ENCODE assay signal across 33 cellular contexts in the genomic region with DNA sequence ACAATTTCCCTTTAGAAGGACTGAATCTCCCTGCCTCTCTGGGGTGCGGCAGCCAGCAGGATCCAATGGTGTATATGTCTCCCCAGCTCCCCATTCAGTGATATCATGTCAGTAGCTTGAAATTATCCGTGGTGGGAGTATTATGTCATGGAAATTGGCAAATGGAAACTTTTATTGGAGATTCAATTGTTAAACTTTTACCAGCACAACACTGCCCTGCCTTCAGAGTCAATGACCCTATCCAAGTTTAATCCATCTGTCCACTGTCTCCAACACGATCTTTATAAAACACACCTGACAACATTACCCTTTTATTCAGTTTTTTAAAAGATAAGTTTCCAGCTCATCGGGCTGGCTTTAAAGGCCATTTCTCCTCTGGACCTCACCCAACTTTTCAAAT. TPM values are rescaled to one million over a fixed set of nuclear protein-coding genes. Genes with fewer than 3 reads are reported as not detected.
"Had no signal": no experiment of that assay in that cellular context is flagged by ENCODE, and none has a peak within 500 bp of the region (broad histone marks: within the 10 kb centered on the region; RNA-seq: fewer than 3 reads in every experiment).

No MANE protein-coding gene starts in this region.

- H3K36me3 ChIP-seq: cardiac muscle cell, colonic mucosa, esophagus muscularis mucosa, heart right ventricle, prostate gland, spleen, tibial artery had no signal

- H3K27ac Mint-ChIP-seq: immature natural killer cell; mesothelial cell of epicardium; naive B cell; natural killer cell treated with Interleukin-12 subunit alpha and Interleukin-12 subunit beta and Interleukin-15 and Interleukin-18, amount 100 ng/mL, for 72 hours; stimulated activated naive B cell treated with anti-CD40 and anti-IgM and Interleukin-4, amounts not matched to agents 10 μg/mL and 1 μg/mL and 100 μg/mL, for 72 hours; type B pancreatic cell had no signal

- H3K4me3 ChIP-seq: cardiac muscle cell, colonic mucosa, esophagus muscularis mucosa, heart right ventricle, mucosa of descending colon, prostate gland, skin epidermis, spleen, testis, tibial artery had no signal

- H3K4me1 ChIP-seq: colonic mucosa, testis, tibial artery had no signal

- H3K9me3 Mint-ChIP-seq: central memory CD8-positive, alpha-beta T cell; immature natural killer cell; mesothelial cell of epicardium; naive B cell; natural killer cell treated with Interleukin-12 subunit alpha and Interleukin-12 subunit beta and Interleukin-15 and Interleukin-18, amount 100 ng/mL, for 72 hours; neural crest cell; stimulated activated naive B cell treated with anti-CD40 and anti-IgM and Interleukin-4, amounts not matched to agents 10 μg/mL and 1 μg/mL and 100 μg/mL, for 72 hours; type B pancreatic cell had no signal

- FAIRE-seq: keratinocyte had no signal

- ATAC-seq: heart right ventricle; mucosa of descending colon; natural killer cell treated with Interleukin-12 subunit alpha and Interleukin-12 subunit beta and Interleukin-15 and Interleukin-18, amount 100 ng/mL, for 72 hours; right cardiac atrium; stimulated activated naive B cell treated with anti-CD40 and anti-IgM and Interleukin-4, amounts not matched to agents 10 μg/mL and 1 μg/mL and 100 μg/mL, for 72 hours had no signal

- H3K27me3 ChIP-seq: cardiac muscle cell, colonic mucosa, testis, tibial artery had no signal

- H3K9me3 ChIP-seq: colonic mucosa, esophagus muscularis mucosa, heart right ventricle, mucosa of descending colon, prostate gland, spleen, testis, tibial artery had no signal

- H3K36me3 Mint-ChIP-seq: immature natural killer cell; mesothelial cell of epicardium; naive B cell; stimulated activated naive B cell treated with anti-CD40 and anti-IgM and Interleukin-4, amounts not matched to agents 10 μg/mL and 1 μg/mL and 100 μg/mL, for 72 hours; type B pancreatic cell had no signal

- H3K27ac ChIP-seq: cardiac muscle cell, colonic mucosa, esophagus muscularis mucosa, prostate gland, testis, tibial artery had no signal

- H3K4me1 Mint-ChIP-seq: neural crest cell had no signal

- H3K27me3 Mint-ChIP-seq: central memory CD8-positive, alpha-beta T cell had no signal

- DNase-seq: colonic mucosa; effector CD4-positive, alpha-beta T cell; foreskin melanocyte; glutamatergic neuron; heart right ventricle; hippocampal formation; immature natural killer cell; mesenchymal stem cell; mucosa of descending colon; naive B cell; right cardiac atrium; spleen; stimulated activated CD4-positive, alpha-beta T cell treated with anti-CD3 and anti-CD28 coated beads, Interleukin-15, amount 100 ng/mL, for 24 hours; stimulated activated CD4-positive, alpha-beta T cell treated with anti-CD3 and anti-CD28 coated beads, Interleukin-2, amount 100 ng/mL, for 48 hours; stimulated activated naive B cell treated with anti-CD40 and anti-IgM and Interleukin-4, amounts not matched to agents 10 μg/mL and 1 μg/mL and 100 μg/mL, for 72 hours; substantia nigra; testis; tibial artery had no signal

- H3K4me3 Mint-ChIP-seq: central memory CD8-positive, alpha-beta T cell; immature natural killer cell; mesothelial cell of epicardium; naive B cell; natural killer cell treated with Interleukin-12 subunit alpha and Interleukin-12 subunit beta and Interleukin-15 and Interleukin-18, amount 100 ng/mL, for 72 hours; neural crest cell; stimulated activated naive B cell treated with anti-CD40 and anti-IgM and Interleukin-4, amounts not matched to agents 10 μg/mL and 1 μg/mL and 100 μg/mL, for 72 hours; type B pancreatic cell had no signal

RNA-seq across cellular contexts. Expression of a gene that starts 5.0 kb away (rescaled TPM):
- total RNA-seq: cardiac muscle cell, chondrocyte, dermis microvascular lymphatic vessel endothelial cell, lung microvascular endothelial cell, mesothelial cell of epicardium, neural crest cell, osteoblast had no signal
- polyA plus RNA-seq: cardiac muscle cell had no signal

RNA-seq across cellular contexts. Expression of a gene that starts 54.6 kb away (rescaled TPM):
- total RNA-seq: cardiac muscle cell; chondrocyte; colonic mucosa; dermis microvascular lymphatic vessel endothelial cell; esophagus muscularis mucosa; heart right ventricle; lung microvascular endothelial cell; mesothelial cell of epicardium; mucosa of descending colon; natural killer cell treated with Interleukin-12 subunit alpha and Interleukin-12 subunit beta and Interleukin-15 and Interleukin-18, amount 100 ng/mL, for 72 hours; neural crest cell; osteoblast; prostate gland; right cardiac atrium; spleen; urinary bladder had no signal
- polyA plus RNA-seq: cardiac muscle cell, heart right ventricle, immature natural killer cell, right cardiac atrium, spleen, urinary bladder had no signal
